17 cellular contexts compared by ENCODE assay signal in genomic region chr5:154251529-154251928, GRCh38.
DNase-seq lines count a peak whose midpoint lies in the region; ATAC-seq and TF ChIP-seq lines count a peak whose summit lies in the region.
"Had no signal": no experiment of that assay in that cellular context is flagged by ENCODE, and none has a peak within 500 bp of the region (broad histone marks: within the 10 kb centered on the region; RNA-seq: fewer than 3 reads in every experiment).

No MANE protein-coding gene starts in this region.

- no peak overlapping the region for H3K23ac ChIP-seq in trophoblast cell (ENCODE audit: low read length)

- TF ChIP-seq CTCF in natural killer cell (IDR thresholded peaks at IDR 0.05) (no peak), chondrocyte (IDR thresholded peaks at IDR 0.05) (no peak), A673 (conservative IDR thresholded peaks at IDR 0.05; ENCODE audit: low read depth, low read length) (no peak)

- H4K91ac ChIP-seq in trophoblast cell (ENCODE audit: low read depth, low read length) = no peak overlapping the region

- H3K4me1 Mint-ChIP-seq in natural killer cell (peaks cover 51 to 57% of the 10 kb centered on the region in 2 donors), chondrocyte (ENCODE audit: low read depth) (peaks cover 38% of the 10 kb centered on the region)
- peaks cover 35 to 43% of the 10 kb centered on the region in 2 donors for H3K4me1 Mint-ChIP-seq in natural killer cell treated with Interleukin-12 subunit alpha and Interleukin-12 subunit beta and Interleukin-15 and Interleukin-18, amount 100 ng/mL, for 72 hours (ENCODE audit: low read depth in 2 of 2)

- H3K27me3 Mint-ChIP-seq in natural killer cell (ENCODE audit: low read depth in 2 of 2) (no peaks in the 10 kb centered on the region), chondrocyte (ENCODE audit: low read depth) (no peaks in the 10 kb centered on the region)
- H3K27me3 Mint-ChIP-seq in natural killer cell treated with Interleukin-12 subunit alpha and Interleukin-12 subunit beta and Interleukin-15 and Interleukin-18, amount 100 ng/mL, for 72 hours = no peaks in the 10 kb centered on the region
- H3K27me3 Mint-ChIP-seq: B cell; CD4-positive, alpha-beta T cell had no signal

- no peak overlapping the region for H3K4ac ChIP-seq in trophoblast cell (ENCODE audit: low read depth, low read length)

- H3K27ac ChIP-seq in trophoblast cell (ENCODE audit: low read depth, low read length) = peak overlapping the region; percentile 91
- H3K27ac ChIP-seq in A673 (ENCODE audit: low read depth, low read length, poor library complexity, severe bottlenecking) = no peak overlapping the region
- H3K27ac ChIP-seq: HL-60 had no signal

- ATAC-seq in natural killer cell = no peak
- no peak for ATAC-seq in natural killer cell treated with Interleukin-12 subunit alpha and Interleukin-12 subunit beta and Interleukin-15 and Interleukin-18, amount 100 ng/mL, for 72 hours
- no peak for ATAC-seq in esophagus mucosa
- ATAC-seq in HG03039 (IDR thresholded peaks at IDR 0.05; ENCODE audit: unreplicated experiment) = no peak

- no TSS peak for BruUV-seq in A673 (replicated peaks; lab: Mats Ljungman, UMichigan)

- H3K9me3 ChIP-seq in trophoblast cell (ENCODE audit: insufficient read depth, low read depth, low read length) = no peaks in the 10 kb centered on the region
- no peaks in the 10 kb centered on the region for H3K9me3 ChIP-seq in A673 (ENCODE audit: low read depth, low read length, poor library complexity, severe bottlenecking)

- peaks cover 19% of the 10 kb centered on the region for H3K79me1 ChIP-seq in trophoblast cell (ENCODE audit: low read length)

- no peak overlapping the region for H4K12ac ChIP-seq in trophoblast cell (ENCODE audit: low read depth, low read length)

- no peak overlapping the region for H3K18ac ChIP-seq in trophoblast cell (ENCODE audit: low read length)

- H2AK5ac ChIP-seq in trophoblast cell (ENCODE audit: low read length) = no peak overlapping the region

- intact Hi-C loops in natural killer cell (cut with micrococcal nuclease) (no loop called here), A673 (cut with micrococcal nuclease; ENCODE audit: unreplicated experiment) (no loop called here)

- H3K9ac ChIP-seq in trophoblast cell (ENCODE audit: low read length) = no peak overlapping the region

- H3K4me2 ChIP-seq in trophoblast cell (ENCODE audit: low read length) = no peak overlapping the region

- H3K36me3 Mint-ChIP-seq in natural killer cell (no peaks in the 10 kb centered on the region), chondrocyte (ENCODE audit: low read depth) (peaks cover 6% of the 10 kb centered on the region)
- peaks cover 18% of the 10 kb centered on the region for H3K36me3 Mint-ChIP-seq in natural killer cell treated with Interleukin-12 subunit alpha and Interleukin-12 subunit beta and Interleukin-15 and Interleukin-18, amount 100 ng/mL, for 72 hours

- no peak overlapping the region for H3K14ac ChIP-seq in trophoblast cell (ENCODE audit: low read length)

- peaks cover 15 to 27% of the 10 kb centered on the region in 2 experiments for H3K4me1 ChIP-seq in trophoblast cell (ENCODE audit: control insufficient read depth in 1 of 2, insufficient read depth in 2 of 2, low read length in 2 of 2)
- no peaks in the 10 kb centered on the region for H3K4me1 ChIP-seq in A673 (ENCODE audit: insufficient read depth, low read length, poor library complexity, severe bottlenecking)

- peak overlapping the region; percentile 90 for H2BK120ac ChIP-seq in trophoblast cell (ENCODE audit: insufficient read depth, low read length, poor library complexity)

- CTCF ChIA-PET in A673 (lab: Charles Lee) = no interaction called here

- H3K27ac Mint-ChIP-seq in natural killer cell (peak overlapping the region; percentile 13 to 33), chondrocyte (ENCODE audit: unreplicated experiment) (peak overlapping the region; percentile 43)
- no peak overlapping the region for H3K27ac Mint-ChIP-seq in natural killer cell treated with Interleukin-12 subunit alpha and Interleukin-12 subunit beta and Interleukin-15 and Interleukin-18, amount 100 ng/mL, for 72 hours
- H3K27ac Mint-ChIP-seq: B cell; CD4-positive, alpha-beta T cell; H9 had no signal

- peak overlapping the region; percentile 66 for H4K8ac ChIP-seq in trophoblast cell (ENCODE audit: low read depth, low read length)

- H3K36me3 ChIP-seq in trophoblast cell (ENCODE audit: control insufficient read depth in 1 of 2, insufficient read depth in 2 of 2, low read length in 2 of 2) (no peaks in the 10 kb centered on the region), A673 (ENCODE audit: insufficient read depth, low read length, poor library complexity, severe bottlenecking) (no peaks in the 10 kb centered on the region)

- no peak overlapping the region for H3K4me3 ChIP-seq in trophoblast cell (ENCODE audit: low read depth, low read length)
- no peak overlapping the region for H3K4me3 ChIP-seq in A673 (ENCODE audit: low read depth, low read length, poor library complexity, severe bottlenecking)

- H3K27me3 ChIP-seq in trophoblast cell (ENCODE audit: insufficient read depth, low read length) (no peaks in the 10 kb centered on the region), A673 (replicated peaks; ENCODE audit: insufficient read depth, low read depth, low read length, poor library complexity) (no peaks in the 10 kb centered on the region)

- DNase-seq in natural killer cell (no peak), chondrocyte (ENCODE audit: low spot score) (no peak), trophoblast cell (no peak), A673 (ENCODE audit: low spot score) (no peak)
- no peak for DNase-seq in natural killer cell treated with Interleukin-12 subunit alpha and Interleukin-12 subunit beta and Interleukin-15 and Interleukin-18, amount 100 ng/mL, for 72 hours (ENCODE audit: low spot score)
- DNase-seq: 8988T; ACHN; C1 segment of cervical spinal cord; Calu3; CD4-positive, alpha-beta T cell; DMS 273 treated with DMSO at 0.1 percent for 48 hours; GOT3; H9 had no signal

- H3K4me3 Mint-ChIP-seq in natural killer cell = no peak overlapping the region
- H3K4me3 Mint-ChIP-seq in natural killer cell treated with Interleukin-12 subunit alpha and Interleukin-12 subunit beta and Interleukin-15 and Interleukin-18, amount 100 ng/mL, for 72 hours = no peak overlapping the region
- no peak overlapping the region for H3K4me3 Mint-ChIP-seq in chondrocyte (ENCODE audit: unreplicated experiment)
- H3K4me3 Mint-ChIP-seq: B cell; CD4-positive, alpha-beta T cell; H9 had no signal

- no peak overlapping the region for H2AFZ ChIP-seq in trophoblast cell (ENCODE audit: insufficient read depth, low read length, poor library complexity)

- POLR2A ChIA-PET in A673 (lab: Charles Lee; ENCODE audit: low non-redundant PET) = no interaction called here

- H3K9me3 Mint-ChIP-seq in natural killer cell = no peaks in the 10 kb centered on the region
- no peaks in the 10 kb centered on the region for H3K9me3 Mint-ChIP-seq in natural killer cell treated with Interleukin-12 subunit alpha and Interleukin-12 subunit beta and Interleukin-15 and Interleukin-18, amount 100 ng/mL, for 72 hours
- H3K9me3 Mint-ChIP-seq in chondrocyte (ENCODE audit: low read depth) = peaks cover 3% of the 10 kb centered on the region
- H3K9me3 Mint-ChIP-seq: H9 had no signal

- H2BK5ac ChIP-seq in trophoblast cell (ENCODE audit: low read depth, low read length, poor library complexity) = peak overlapping the region; percentile 78

- H2BK12ac ChIP-seq in trophoblast cell (ENCODE audit: low read length) = peak overlapping the region; percentile 50

- peaks cover 3% of the 10 kb centered on the region for H3K79me2 ChIP-seq in trophoblast cell (ENCODE audit: control insufficient read depth, insufficient read depth, low read length, poor library complexity)

Comparison
In these comparisons a context has a peak if more than half of its experiments do, and no peak if none do; other contexts are left out.
1. H3K27ac Mint-ChIP-seq: peak in natural killer cell (2 of 2) and chondrocyte (single experiment); none in natural killer cell treated with Interleukin-12 subunit alpha and Interleukin-12 subunit beta and Interleukin-15 and Interleukin-18, amount 100 ng/mL, for 72 hours (0 of 2).